ENCODE assay signal across 20 cellular contexts in genomic region chr5:57703726-57704125, GRCh38.
DNase-seq lines count a peak whose midpoint lies in the region; ATAC-seq and TF ChIP-seq lines count a peak whose summit lies in the region.
"Had no signal": no experiment of that assay in that cellular context is flagged by ENCODE, and none has a peak within 500 bp of the region (broad histone marks: within the 10 kb centered on the region; RNA-seq: fewer than 3 reads in every experiment).

No MANE protein-coding gene starts in this region.

- no peaks in the 10 kb centered on the region for H3K9me2 ChIP-seq in GM23248 (ENCODE audit: insufficient read depth)

- H3K4me3 ChIP-seq in AG10803 (ENCODE audit: low read length) (no peak overlapping the region), GM23248 (no peak overlapping the region)
- H3K4me3 ChIP-seq: BLaER1 treated with 17β-estradiol and CSF1 and Interleukin-3, amounts not matched to agents 10 nM and 100 nM; PC-9; SJCRH30 had no signal

- H3K9me3 Mint-ChIP-seq in activated naive CD4-positive, alpha-beta T cell treated with anti-CD3 and anti-CD28 coated beads, Interleukin-2, amount 50 U/mL, for 72 hours: no peaks in the 10 kb centered on the region

- peak; percentile 61 for DNase-seq in AG10803 (ENCODE audit: low read depth)
- peak; percentile 19 for DNase-seq in GM23248
- DNase-seq in amniotic epithelial cell (ENCODE audit: low read depth): peak; percentile 27
- DNase-seq in iris pigment epithelial cell (ENCODE audit: low read depth): peak; percentile 32
- no peak for DNase-seq in left colon
- no peak for DNase-seq in GM13976 (ENCODE audit: low spot score)
- DNase-seq in activated naive CD4-positive, alpha-beta T cell treated with anti-CD3 and anti-CD28 coated beads, Interleukin-2, amount 50 U/mL, for 72 hours (ENCODE audit: low spot score in 2 of 2): no peak
- no peak for DNase-seq in germinal center (ENCODE audit: low spot score)
- DNase-seq: DMS79 treated with DMSO at 0.1 percent for 48 hours, GDM1, KBM-7, MV-4-11, NCI-H1694 treated with DMSO at 0.1 percent for 48 hours, NCI-H2107, NCI-H2227 treated with DMSO at 0.1 percent for 48 hours, NCI-H524 treated with DMSO at 0.1 percent for 48 hours, PC-9, SJCRH30, SW 1271 had no signal

- ATAC-seq in left colon: no peak
- ATAC-seq in activated naive CD4-positive, alpha-beta T cell treated with anti-CD3 and anti-CD28 coated beads, Interleukin-2, amount 50 U/mL, for 72 hours: no peak

- H2AFZ ChIP-seq in GM23248: no peak overlapping the region
- H2AFZ ChIP-seq: PC-9 had no signal

- H3K27ac ChIP-seq in GM23248: no peak overlapping the region
- H3K27ac ChIP-seq: BLaER1 treated with 17β-estradiol and CSF1 and Interleukin-3, amounts not matched to agents 10 nM and 100 nM; PC-9; SJCRH30 had no signal

- H3K9ac ChIP-seq in GM23248: no peak overlapping the region
- H3K9ac ChIP-seq: BLaER1 treated with 17β-estradiol and CSF1 and Interleukin-3, amounts not matched to agents 10 nM and 100 nM had no signal

- 86 to 88% methylated on average over 1 of the region's 1 CpG for WGBS in GM23248 (ENCODE audit: low coverage in 1 of 2, low lambda C conversion rate in 2 of 2, missing lambda C conversion rate in 2 of 2), 2 experiments

- TF ChIP-seq CTCF in AG10803 (conservative IDR thresholded peaks at IDR 0.05; ENCODE audit: low read length) (no peak), GM13976 (IDR thresholded peaks at IDR 0.05; ENCODE audit: borderline replicate concordance, control extremely low read depth, extremely low read depth, insufficient read depth, missing control alignments) (no peak)

- H4K20me1 ChIP-seq in GM23248 (ENCODE audit: insufficient read depth): no peaks in the 10 kb centered on the region
- H4K20me1 ChIP-seq: BLaER1 treated with 17β-estradiol and CSF1 and Interleukin-3, amounts not matched to agents 10 nM and 100 nM had no signal

- H3K79me2 ChIP-seq in GM23248 (ENCODE audit: insufficient read depth): no peaks in the 10 kb centered on the region

- H3K4me2 ChIP-seq in GM23248 (ENCODE audit: unreplicated experiment): no peak overlapping the region
- H3K4me2 ChIP-seq: BLaER1 treated with 17β-estradiol and CSF1 and Interleukin-3, amounts not matched to agents 10 nM and 100 nM; PC-9 had no signal

- no peaks in the 10 kb centered on the region for H3K36me3 ChIP-seq in GM23248 (ENCODE audit: low read depth)
- H3K36me3 ChIP-seq: BLaER1 treated with 17β-estradiol and CSF1 and Interleukin-3, amounts not matched to agents 10 nM and 100 nM; SJCRH30 had no signal

- in situ Hi-C loops in GM23248 (cut with MboI): no loop called here
- in situ Hi-C loops in GM13976 (cut with MboI; ENCODE audit: low sequenced_read_pairs, unreplicated experiment): no loop called here

- H3F3A ChIP-seq in GM23248 (ENCODE audit: insufficient read depth): no peaks in the 10 kb centered on the region

- no peaks in the 10 kb centered on the region for H3K36me3 Mint-ChIP-seq in activated naive CD4-positive, alpha-beta T cell treated with anti-CD3 and anti-CD28 coated beads, Interleukin-2, amount 50 U/mL, for 72 hours

- H3K27me3 ChIP-seq in GM23248 (replicated peaks; ENCODE audit: insufficient read depth): no peaks in the 10 kb centered on the region
- H3K27me3 ChIP-seq: BLaER1 treated with 17β-estradiol and CSF1 and Interleukin-3, amounts not matched to agents 10 nM and 100 nM; SJCRH30 had no signal

- intact Hi-C loops in left colon (cut with DNase I, micrococcal nuclease): no loop called here

- H3K9me3 ChIP-seq in GM23248 (ENCODE audit: low read depth): no peaks in the 10 kb centered on the region

- H3K4me1 ChIP-seq in GM23248 (ENCODE audit: insufficient read depth): no peaks in the 10 kb centered on the region

- no peak overlapping the region for H3K27ac Mint-ChIP-seq in activated naive CD4-positive, alpha-beta T cell treated with anti-CD3 and anti-CD28 coated beads, Interleukin-2, amount 50 U/mL, for 72 hours

Comparison
In these comparisons a context has a peak if more than half of its experiments do, and no peak if none do; other contexts are left out.
1. DNase-seq: peak in AG10803 (single experiment), GM23248 (single experiment), amniotic epithelial cell (single experiment) and iris pigment epithelial cell (single experiment); none in left colon (0 of 2), GM13976 (single experiment), activated naive CD4-positive, alpha-beta T cell treated with anti-CD3 and anti-CD28 coated beads, Interleukin-2, amount 50 U/mL, for 72 hours (0 of 2) and germinal center (single experiment).